10 cellular contexts compared by ENCODE assay signal in the genomic region with DNA sequence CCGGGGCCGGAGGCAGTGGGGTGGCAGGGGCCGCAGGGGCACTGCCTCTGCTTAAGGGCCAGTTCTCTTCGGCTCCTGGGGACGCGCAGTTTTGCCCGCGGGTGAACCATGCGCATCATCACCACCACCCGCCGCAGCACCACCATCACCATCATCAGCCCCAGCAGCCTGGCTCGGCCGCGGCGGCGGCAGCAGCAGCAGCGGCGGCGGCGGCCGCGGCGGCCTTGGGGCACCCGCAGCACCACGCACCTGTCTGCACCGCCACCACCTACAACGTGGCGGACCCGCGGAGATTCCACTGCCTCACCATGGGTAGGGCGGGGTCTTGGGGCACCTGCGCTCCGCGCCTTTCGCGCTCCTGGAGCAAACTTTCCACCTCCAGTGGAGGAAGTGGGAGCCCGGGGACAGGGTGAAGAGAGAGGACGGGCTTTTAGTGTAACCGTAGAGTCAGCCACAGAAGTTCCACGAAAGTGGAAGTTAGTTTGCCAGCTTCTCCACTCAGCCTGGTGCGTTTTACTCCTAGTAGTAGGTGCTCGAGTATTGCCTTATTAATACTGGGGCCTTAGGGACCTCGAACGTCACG. TPM values are rescaled to one million over a fixed set of nuclear protein-coding genes. Genes with fewer than 3 reads are reported as not detected.
DNase-seq lines count a peak whose midpoint lies in the region; ATAC-seq and TF ChIP-seq lines count a peak whose summit lies in the region.
"Had no signal": no experiment of that assay in that cellular context is flagged by ENCODE, and none has a peak within 500 bp of the region (broad histone marks: within the 10 kb centered on the region; RNA-seq: fewer than 3 reads in every experiment).

No MANE protein-coding gene starts in this region.

- H3K36me3 ChIP-seq in thoracic aorta, result no peaks in the 10 kb centered on the region

- no peaks in the 10 kb centered on the region for H3K9me3 ChIP-seq in iPS-18c (ENCODE audit: control insufficient read depth, insufficient read depth, low read length)
- no peaks in the 10 kb centered on the region for H3K9me3 ChIP-seq in thoracic aorta

- H3K9me3 Mint-ChIP-seq in activated CD4-positive, alpha-beta T cell treated with anti-CD3 and anti-CD28 coated beads, Interleukin-2, amount 10 ng/mL, durations not matched to agents 7 days and 5 days, result no peaks in the 10 kb centered on the region
- H3K9me3 Mint-ChIP-seq in activated T-helper 1 cell treated with anti-CD3 and anti-CD28 coated beads, Interleukin-12 subunit alpha, Interleukin-12 subunit beta, Interleukin-2, Interleukin-4 antibody, amounts not matched to agents 30 ng/mL and 10 ng/mL and 1 ng/mL, durations not matched to agents 14 hours and 24 hours and 36 hours, result no peaks in the 10 kb centered on the region

- H3K27ac Mint-ChIP-seq in activated CD4-positive, alpha-beta T cell treated with anti-CD3 and anti-CD28 coated beads, Interleukin-2, amount 10 ng/mL, durations not matched to agents 7 days and 5 days, result no peak overlapping the region
- H3K27ac Mint-ChIP-seq in activated T-helper 1 cell treated with anti-CD3 and anti-CD28 coated beads, Interleukin-12 subunit alpha, Interleukin-12 subunit beta, Interleukin-2, Interleukin-4 antibody, amounts not matched to agents 30 ng/mL and 10 ng/mL and 1 ng/mL, durations not matched to agents 14 hours and 24 hours and 36 hours, result no peak overlapping the region

- peaks cover 22 to 42% of the 10 kb centered on the region in 2 donors for H3K4me1 ChIP-seq in thoracic aorta (ENCODE audit: control insufficient read depth in 1 of 2, low read depth in 2 of 2)

- ATAC-seq in thoracic aorta (ENCODE audit: insufficient number of reproducible peaks, low FRiP score, low read depth) (no peak), HG03139 (IDR thresholded peaks at IDR 0.05; ENCODE audit: unreplicated experiment) (no peak), HG03457 (IDR thresholded peaks at IDR 0.05; ENCODE audit: unreplicated experiment) (no peak)

- intact Hi-C loops in activated T-helper 1 cell treated with anti-CD3 and anti-CD28 coated beads, Interleukin-12 subunit alpha, Interleukin-12 subunit beta, Interleukin-2, Interleukin-4 antibody, amounts not matched to agents 30 ng/mL and 10 ng/mL and 1 ng/mL, durations not matched to agents 14 hours and 24 hours and 36 hours (cut with micrococcal nuclease), result loop anchor here (1.0 to 10.0 kb wide), 3 partner anchors 133 to 1534 kb away; a partner anchor contains a TSS

- no peak for DNase-seq in activated CD4-positive, alpha-beta T cell treated with anti-CD3 and anti-CD28 coated beads, Interleukin-2, amount 10 ng/mL, durations not matched to agents 7 days and 5 days
- DNase-seq in activated CD4-positive, alpha-beta T cell treated with anti-CD3 and anti-CD28 coated beads, Interleukin-2, amount 50 U/mL, for 4 hours, result no peak
- no peak for DNase-seq in activated T-helper 1 cell treated with anti-CD3 and anti-CD28 coated beads, Interleukin-12 subunit alpha, Interleukin-12 subunit beta, Interleukin-2, Interleukin-4 antibody, amounts not matched to agents 30 ng/mL and 10 ng/mL and 1 ng/mL, durations not matched to agents 14 hours and 24 hours and 36 hours (ENCODE audit: low spot score)
- DNase-seq in thoracic aorta (ENCODE audit: low spot score) (no peak), HPDE6-E6E7 (ENCODE audit: extremely low spot score) (no peak)
- DNase-seq: amniotic stem cell had no signal

- TF ChIP-seq CTCF in thoracic aorta (IDR thresholded peaks at IDR 0.05), result no peak

- POLR2A ChIA-PET in activated CD4-positive, alpha-beta T cell treated with anti-CD3 and anti-CD28 coated beads, Interleukin-2, amount 10 ng/mL, durations not matched to agents 7 days and 5 days (lab: Charles Lee), result no interaction called here

- peak overlapping the region; percentile 52 for H3K4me3 Mint-ChIP-seq in activated CD4-positive, alpha-beta T cell treated with anti-CD3 and anti-CD28 coated beads, Interleukin-2, amount 10 ng/mL, durations not matched to agents 7 days and 5 days
- H3K4me3 Mint-ChIP-seq in activated T-helper 1 cell treated with anti-CD3 and anti-CD28 coated beads, Interleukin-12 subunit alpha, Interleukin-12 subunit beta, Interleukin-2, Interleukin-4 antibody, amounts not matched to agents 30 ng/mL and 10 ng/mL and 1 ng/mL, durations not matched to agents 14 hours and 24 hours and 36 hours, result peak overlapping the region; percentile 62

- peaks cover 2% of the 10 kb centered on the region for H3K36me3 Mint-ChIP-seq in activated CD4-positive, alpha-beta T cell treated with anti-CD3 and anti-CD28 coated beads, Interleukin-2, amount 10 ng/mL, durations not matched to agents 7 days and 5 days (ENCODE audit: low read depth)
- H3K36me3 Mint-ChIP-seq in activated T-helper 1 cell treated with anti-CD3 and anti-CD28 coated beads, Interleukin-12 subunit alpha, Interleukin-12 subunit beta, Interleukin-2, Interleukin-4 antibody, amounts not matched to agents 30 ng/mL and 10 ng/mL and 1 ng/mL, durations not matched to agents 14 hours and 24 hours and 36 hours (ENCODE audit: low read depth), result no peaks in the 10 kb centered on the region

- CTCF ChIA-PET in activated CD4-positive, alpha-beta T cell treated with anti-CD3 and anti-CD28 coated beads, Interleukin-2, amount 10 ng/mL, durations not matched to agents 7 days and 5 days (lab: Charles Lee), result no interaction called here

- H3K27me3 ChIP-seq in thoracic aorta (replicated peaks; ENCODE audit: insufficient read depth), result no peaks in the 10 kb centered on the region

- H3K27ac ChIP-seq in thoracic aorta, result no peak overlapping the region

- H3K4me3 ChIP-seq in iPS-18c (ENCODE audit: insufficient read depth, low read depth, low read length) (peak overlapping the region; percentile 38), thoracic aorta (peak overlapping the region; percentile 71)

- peaks cover 34% of the 10 kb centered on the region for H3K4me1 Mint-ChIP-seq in activated CD4-positive, alpha-beta T cell treated with anti-CD3 and anti-CD28 coated beads, Interleukin-2, amount 10 ng/mL, durations not matched to agents 7 days and 5 days
- peaks cover 35% of the 10 kb centered on the region for H3K4me1 Mint-ChIP-seq in activated T-helper 1 cell treated with anti-CD3 and anti-CD28 coated beads, Interleukin-12 subunit alpha, Interleukin-12 subunit beta, Interleukin-2, Interleukin-4 antibody, amounts not matched to agents 30 ng/mL and 10 ng/mL and 1 ng/mL, durations not matched to agents 14 hours and 24 hours and 36 hours (ENCODE audit: low read depth)

- H3K27me3 Mint-ChIP-seq in activated CD4-positive, alpha-beta T cell treated with anti-CD3 and anti-CD28 coated beads, Interleukin-2, amount 10 ng/mL, durations not matched to agents 7 days and 5 days, result peaks cover 87% of the 10 kb centered on the region
- H3K27me3 Mint-ChIP-seq in activated T-helper 1 cell treated with anti-CD3 and anti-CD28 coated beads, Interleukin-12 subunit alpha, Interleukin-12 subunit beta, Interleukin-2, Interleukin-4 antibody, amounts not matched to agents 30 ng/mL and 10 ng/mL and 1 ng/mL, durations not matched to agents 14 hours and 24 hours and 36 hours (ENCODE audit: insufficient read depth), result peaks cover 84% of the 10 kb centered on the region

RNA-seq across cellular contexts. Expression of a gene that starts 0.7 kb away (rescaled TPM):
- not detected for total RNA-seq in activated CD4-positive, alpha-beta T cell treated with anti-CD3 and anti-CD28 coated beads, Interleukin-2, amount 10 ng/mL, durations not matched to agents 7 days and 5 days
- total RNA-seq in activated T-helper 1 cell treated with anti-CD3 and anti-CD28 coated beads, Interleukin-12 subunit alpha, Interleukin-12 subunit beta, Interleukin-2, Interleukin-4 antibody, amounts not matched to agents 30 ng/mL and 10 ng/mL and 1 ng/mL, durations not matched to agents 14 hours and 24 hours and 36 hours, result not detected in 2 replicates
- total RNA-seq in thoracic aorta, result not detected
- total RNA-seq: Daoy had no signal

RNA-seq across cellular contexts. Expression of a gene that starts 36.3 kb away (rescaled TPM):
- 10 to 100 TPM; 18.2 to 18.9 TPM for total RNA-seq in activated CD4-positive, alpha-beta T cell treated with anti-CD3 and anti-CD28 coated beads, Interleukin-2, amount 10 ng/mL, durations not matched to agents 7 days and 5 days
- total RNA-seq in activated T-helper 1 cell treated with anti-CD3 and anti-CD28 coated beads, Interleukin-12 subunit alpha, Interleukin-12 subunit beta, Interleukin-2, Interleukin-4 antibody, amounts not matched to agents 30 ng/mL and 10 ng/mL and 1 ng/mL, durations not matched to agents 14 hours and 24 hours and 36 hours, result 19.1 and 20.3 TPM in 2 replicates
- 10 to 100 TPM; 52.8 to 75.0 TPM for total RNA-seq in thoracic aorta
